25 cellular contexts compared by ENCODE assay signal in the genomic region with DNA sequence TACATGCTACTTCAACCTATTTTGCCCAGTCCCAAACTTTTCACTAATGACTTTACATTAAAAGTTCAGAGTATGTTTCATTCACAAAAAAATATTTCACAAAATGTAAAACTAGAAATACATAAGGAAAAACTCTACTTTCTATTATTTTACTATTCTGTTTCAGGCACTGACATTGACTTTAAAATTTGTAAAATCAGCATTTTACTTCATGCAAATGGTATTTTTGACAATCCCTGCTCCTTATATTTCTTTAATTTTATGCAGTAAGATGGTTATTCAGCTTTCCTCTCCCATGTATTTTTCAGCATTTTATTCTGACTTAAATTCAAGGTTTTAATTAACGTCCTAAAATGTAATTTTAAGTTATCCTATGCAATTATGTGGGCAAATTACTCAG.
"Had no signal": no experiment of that assay in that cellular context is flagged by ENCODE, and none has a peak within 500 bp of the region (broad histone marks: within the 10 kb centered on the region; RNA-seq: fewer than 3 reads in every experiment).

No MANE protein-coding gene starts in this region.

- DNase-seq: colonic mucosa; cortex of kidney; effector CD8-positive, alpha-beta T cell; effector memory CD8-positive, alpha-beta T cell; endodermal cell; foreskin keratinocyte; heart left ventricle; hypothalamus; immature natural killer cell; left cardiac atrium; left lung; left ventricle myocardium superior; lower lobe of right lung; mesenchymal stem cell; mucosa of descending colon; naive B cell had no signal

- H3K9me3 Mint-ChIP-seq: dendritic cell treated with granulocyte-macrophage colony-stimulating factor and Interleukin-4, amounts not matched to agents 40 ng/mL and 50 ng/mL, for 4 days; effector memory CD8-positive, alpha-beta T cell; endodermal cell had no signal

- H3K79me2 ChIP-seq: hepatocyte had no signal

- H3K36me3 ChIP-seq: colonic mucosa, esophagus muscularis mucosa, gastroesophageal sphincter, heart left ventricle, left lung, lower lobe of right lung had no signal

- H3K27ac ChIP-seq: colonic mucosa, esophagus muscularis mucosa, foreskin keratinocyte, gastroesophageal sphincter, heart left ventricle, hepatocyte, left lung, lower lobe of right lung had no signal

- H3K4me1 Mint-ChIP-seq: immature natural killer cell, naive B cell had no signal

- H3K27me3 ChIP-seq: colonic mucosa, esophagus muscularis mucosa, gastroesophageal sphincter, heart left ventricle, hepatocyte, left lung had no signal

- H3K36me3 Mint-ChIP-seq: immature natural killer cell, naive B cell had no signal

- FAIRE-seq: endometrium, endothelial cell of umbilical vein, frontal cortex, keratinocyte had no signal

- H3K4me2 ChIP-seq: hepatocyte had no signal

- H3K27ac Mint-ChIP-seq: dendritic cell treated with granulocyte-macrophage colony-stimulating factor and Interleukin-4, amounts not matched to agents 40 ng/mL and 50 ng/mL, for 4 days; effector memory CD8-positive, alpha-beta T cell; endodermal cell; immature natural killer cell; mesothelial cell of epicardium; naive B cell had no signal

- H3K4me1 ChIP-seq: colonic mucosa, esophagus muscularis mucosa, foreskin keratinocyte, gastroesophageal sphincter, heart left ventricle, left lung, lower lobe of right lung had no signal

- H3K4me3 Mint-ChIP-seq: dendritic cell treated with granulocyte-macrophage colony-stimulating factor and Interleukin-4, amounts not matched to agents 40 ng/mL and 50 ng/mL, for 4 days; effector memory CD8-positive, alpha-beta T cell; endodermal cell; immature natural killer cell; mesothelial cell of epicardium; naive B cell had no signal

- ATAC-seq: effector memory CD8-positive, alpha-beta T cell; foreskin keratinocyte; gastroesophageal sphincter; heart left ventricle; left cardiac atrium; left lung; left ventricle myocardium superior; lower lobe of right lung; mucosa of descending colon had no signal

- H2AFZ ChIP-seq: hepatocyte had no signal

- H3K9me3 ChIP-seq: colonic mucosa, esophagus muscularis mucosa, lower lobe of right lung, mucosa of descending colon had no signal

- H3K4me3 ChIP-seq: colonic mucosa, esophagus muscularis mucosa, gastroesophageal sphincter, heart left ventricle, hepatocyte, left lung, lower lobe of right lung, mucosa of descending colon had no signal

- H3K27me3 Mint-ChIP-seq: dendritic cell treated with granulocyte-macrophage colony-stimulating factor and Interleukin-4, amounts not matched to agents 40 ng/mL and 50 ng/mL, for 4 days had no signal
